Comparison of ENCODE assay signal across 1 cellular context in the genomic region with DNA sequence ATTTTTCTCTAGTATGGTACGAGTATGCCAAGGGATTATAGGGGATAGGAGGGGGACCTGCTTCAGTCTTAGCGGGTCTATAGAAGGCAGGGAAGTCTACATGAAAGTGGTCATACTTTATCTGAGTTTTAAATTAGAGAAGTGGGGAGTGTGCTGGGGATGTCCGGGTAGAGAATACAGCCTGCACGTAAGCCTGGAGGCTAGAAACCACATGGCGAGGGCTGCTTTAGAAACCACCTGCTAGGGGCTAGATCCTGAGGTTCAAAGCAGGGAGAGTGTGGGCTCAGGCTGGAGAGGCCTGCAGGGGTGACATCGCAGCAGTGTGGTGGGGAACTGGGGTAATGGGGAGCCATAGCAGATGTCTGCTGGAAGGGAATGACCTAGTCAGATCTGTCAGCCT.
TF ChIP-seq lines count a peak whose summit lies in the region.

No MANE protein-coding gene starts in this region.

TF ChIP-seq in GM12878, 131 proteins besides CTCF, POLR2A, EP300 and RAD21:
- TF ChIP-seq, protein P1, sequence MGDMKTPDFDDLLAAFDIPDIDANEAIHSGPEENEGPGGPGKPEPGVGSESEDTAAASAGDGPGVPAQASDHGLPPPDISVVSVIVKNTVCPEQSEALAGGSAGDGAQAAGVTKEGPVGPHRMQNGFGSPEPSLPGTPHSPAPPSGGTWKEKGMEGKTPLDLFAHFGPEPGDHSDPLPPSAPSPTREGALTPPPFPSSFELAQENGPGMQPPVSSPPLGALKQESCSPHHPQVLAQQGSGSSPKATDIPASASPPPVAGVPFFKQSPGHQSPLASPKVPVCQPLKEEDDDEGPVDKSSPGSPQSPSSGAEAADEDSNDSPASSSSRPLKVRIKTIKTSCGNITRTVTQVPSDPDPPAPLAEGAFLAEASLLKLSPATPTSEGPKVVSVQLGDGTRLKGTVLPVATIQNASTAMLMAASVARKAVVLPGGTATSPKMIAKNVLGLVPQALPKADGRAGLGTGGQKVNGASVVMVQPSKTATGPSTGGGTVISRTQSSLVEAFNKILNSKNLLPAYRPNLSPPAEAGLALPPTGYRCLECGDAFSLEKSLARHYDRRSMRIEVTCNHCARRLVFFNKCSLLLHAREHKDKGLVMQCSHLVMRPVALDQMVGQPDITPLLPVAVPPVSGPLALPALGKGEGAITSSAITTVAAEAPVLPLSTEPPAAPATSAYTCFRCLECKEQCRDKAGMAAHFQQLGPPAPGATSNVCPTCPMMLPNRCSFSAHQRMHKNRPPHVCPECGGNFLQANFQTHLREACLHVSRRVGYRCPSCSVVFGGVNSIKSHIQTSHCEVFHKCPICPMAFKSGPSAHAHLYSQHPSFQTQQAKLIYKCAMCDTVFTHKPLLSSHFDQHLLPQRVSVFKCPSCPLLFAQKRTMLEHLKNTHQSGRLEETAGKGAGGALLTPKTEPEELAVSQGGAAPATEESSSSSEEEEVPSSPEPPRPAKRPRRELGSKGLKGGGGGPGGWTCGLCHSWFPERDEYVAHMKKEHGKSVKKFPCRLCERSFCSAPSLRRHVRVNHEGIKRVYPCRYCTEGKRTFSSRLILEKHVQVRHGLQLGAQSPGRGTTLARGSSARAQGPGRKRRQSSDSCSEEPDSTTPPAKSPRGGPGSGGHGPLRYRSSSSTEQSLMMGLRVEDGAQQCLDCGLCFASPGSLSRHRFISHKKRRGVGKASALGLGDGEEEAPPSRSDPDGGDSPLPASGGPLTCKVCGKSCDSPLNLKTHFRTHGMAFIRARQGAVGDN (IDR thresholded peaks at IDR 0.05): peak; percentile 86
- peak; percentile 23; the same call in 1 of the 2 replicates for TF ChIP-seq IKZF1 (conservative IDR thresholded peaks at IDR 0.05)
- no peak for TF ChIP-seq EZH2 (IDR thresholded peaks at IDR 0.05; ENCODE audit: borderline replicate concordance, control insufficient read depth, low read depth, low read length)
- no peak for TF ChIP-seq YBX1 (IDR thresholded peaks at IDR 0.05)
- no peak for TF ChIP-seq GABPA (IDR thresholded peaks at IDR 0.05; ENCODE audit: low read depth)
- peak; percentile 47 to 67; a peak in 3 of 4 replicates for TF ChIP-seq IKZF2 (IDR thresholded peaks at IDR 0.05)
- peak; percentile 35; the same call in 1 of the 2 replicates for TF ChIP-seq SMARCA5 (IDR thresholded peaks at IDR 0.05)
- TF ChIP-seq BHLHE40 (IDR thresholded peaks at IDR 0.05; ENCODE audit: borderline replicate concordance in 1 of 2, low read depth in 2 of 2, low read length in 1 of 2): peak; percentile 31 to 45; a peak in 1 of 4 replicates
- no peak for TF ChIP-seq SUZ12 (IDR thresholded peaks at IDR 0.05; ENCODE audit: unreplicated experiment)
- TF ChIP-seq ATF7 (IDR thresholded peaks at IDR 0.05; ENCODE audit: low read depth): peak; percentile 33
- no peak for TF ChIP-seq RB1 (IDR thresholded peaks at IDR 0.05; ENCODE audit: borderline replicate concordance)
- peak; percentile 55 for TF ChIP-seq RUNX3 (IDR thresholded peaks at IDR 0.05; ENCODE audit: low read length)
- no peak for TF ChIP-seq JUND (IDR thresholded peaks at IDR 0.05; ENCODE audit: low read depth, low read length)
- TF ChIP-seq RELA (IDR thresholded peaks at IDR 0.05; ENCODE audit: borderline replicate concordance, partially characterized antibody): no peak
- TF ChIP-seq, protein P2, sequence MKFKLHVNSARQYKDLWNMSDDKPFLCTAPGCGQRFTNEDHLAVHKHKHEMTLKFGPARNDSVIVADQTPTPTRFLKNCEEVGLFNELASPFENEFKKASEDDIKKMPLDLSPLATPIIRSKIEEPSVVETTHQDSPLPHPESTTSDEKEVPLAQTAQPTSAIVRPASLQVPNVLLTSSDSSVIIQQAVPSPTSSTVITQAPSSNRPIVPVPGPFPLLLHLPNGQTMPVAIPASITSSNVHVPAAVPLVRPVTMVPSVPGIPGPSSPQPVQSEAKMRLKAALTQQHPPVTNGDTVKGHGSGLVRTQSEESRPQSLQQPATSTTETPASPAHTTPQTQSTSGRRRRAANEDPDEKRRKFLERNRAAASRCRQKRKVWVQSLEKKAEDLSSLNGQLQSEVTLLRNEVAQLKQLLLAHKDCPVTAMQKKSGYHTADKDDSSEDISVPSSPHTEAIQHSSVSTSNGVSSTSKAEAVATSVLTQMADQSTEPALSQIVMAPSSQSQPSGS (IDR thresholded peaks at IDR 0.05; ENCODE audit: low read length): no peak
- 0 out of 2 replicates have a peak, but pooled peaks have one; percentile 10 for TF ChIP-seq GATAD2B (conservative IDR thresholded peaks at IDR 0.05; ENCODE audit: low read depth)
- TF ChIP-seq CREM (IDR thresholded peaks at IDR 0.05; ENCODE audit: low read depth): no peak
- TF ChIP-seq, protein P3, sequence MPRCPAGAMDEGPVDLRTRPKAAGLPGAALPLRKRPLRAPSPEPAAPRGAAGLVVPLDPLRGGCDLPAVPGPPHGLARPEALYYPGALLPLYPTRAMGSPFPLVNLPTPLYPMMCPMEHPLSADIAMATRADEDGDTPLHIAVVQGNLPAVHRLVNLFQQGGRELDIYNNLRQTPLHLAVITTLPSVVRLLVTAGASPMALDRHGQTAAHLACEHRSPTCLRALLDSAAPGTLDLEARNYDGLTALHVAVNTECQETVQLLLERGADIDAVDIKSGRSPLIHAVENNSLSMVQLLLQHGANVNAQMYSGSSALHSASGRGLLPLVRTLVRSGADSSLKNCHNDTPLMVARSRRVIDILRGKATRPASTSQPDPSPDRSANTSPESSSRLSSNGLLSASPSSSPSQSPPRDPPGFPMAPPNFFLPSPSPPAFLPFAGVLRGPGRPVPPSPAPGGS (IDR thresholded peaks at IDR 0.05; ENCODE audit: borderline replicate concordance, insufficient read depth, low read depth, low read length, poor library complexity, severe bottlenecking): no peak
- TF ChIP-seq CREB1 (IDR thresholded peaks at IDR 0.05; ENCODE audit: low read depth): no peak
- TF ChIP-seq, protein P4, sequence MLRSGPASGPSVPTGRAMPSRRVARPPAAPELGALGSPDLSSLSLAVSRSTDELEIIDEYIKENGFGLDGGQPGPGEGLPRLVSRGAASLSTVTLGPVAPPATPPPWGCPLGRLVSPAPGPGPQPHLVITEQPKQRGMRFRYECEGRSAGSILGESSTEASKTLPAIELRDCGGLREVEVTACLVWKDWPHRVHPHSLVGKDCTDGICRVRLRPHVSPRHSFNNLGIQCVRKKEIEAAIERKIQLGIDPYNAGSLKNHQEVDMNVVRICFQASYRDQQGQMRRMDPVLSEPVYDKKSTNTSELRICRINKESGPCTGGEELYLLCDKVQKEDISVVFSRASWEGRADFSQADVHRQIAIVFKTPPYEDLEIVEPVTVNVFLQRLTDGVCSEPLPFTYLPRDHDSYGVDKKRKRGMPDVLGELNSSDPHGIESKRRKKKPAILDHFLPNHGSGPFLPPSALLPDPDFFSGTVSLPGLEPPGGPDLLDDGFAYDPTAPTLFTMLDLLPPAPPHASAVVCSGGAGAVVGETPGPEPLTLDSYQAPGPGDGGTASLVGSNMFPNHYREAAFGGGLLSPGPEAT (IDR thresholded peaks at IDR 0.05; ENCODE audit: low read depth): peak; percentile 54; the same call in 1 of the 2 replicates
- no peak for TF ChIP-seq WRNIP1 (IDR thresholded peaks at IDR 0.05; ENCODE audit: borderline replicate concordance, low read depth, low read length)
- TF ChIP-seq EED (IDR thresholded peaks at IDR 0.05; ENCODE audit: low read depth): peak; percentile 37; the same call in 1 of the 2 replicates
- TF ChIP-seq BRCA1 (IDR thresholded peaks at IDR 0.05; ENCODE audit: low read depth, low read length): no peak
- TF ChIP-seq NBN (IDR thresholded peaks at IDR 0.05): peak; percentile 69; the same call in 1 of the 2 replicates
- peak; percentile 40; the same call in 1 of the 2 replicates for TF ChIP-seq MXI1 (IDR thresholded peaks at IDR 0.05; ENCODE audit: low read depth, low read length)
- no peak for TF ChIP-seq TARDBP (IDR thresholded peaks at IDR 0.05; ENCODE audit: borderline replicate concordance)
- TF ChIP-seq MTA2 (IDR thresholded peaks at IDR 0.05; ENCODE audit: low read depth): peak; percentile 38; the same call in 1 of the 2 replicates
- TF ChIP-seq SPI1 (IDR thresholded peaks at IDR 0.05; ENCODE audit: borderline replicate concordance, insufficient read depth, low read depth, low read length): peak; percentile 82
- no peak for TF ChIP-seq ZNF207 (IDR thresholded peaks at IDR 0.05; ENCODE audit: borderline replicate concordance)
- TF ChIP-seq HDGF (IDR thresholded peaks at IDR 0.05): 0 out of 2 replicates have a peak, but pooled peaks have one; percentile 24
- TF ChIP-seq TCF12 (IDR thresholded peaks at IDR 0.05; ENCODE audit: low read depth, low read length): peak; percentile 48; the same call in 1 of the 2 replicates
- no peak for TF ChIP-seq KAT2A (conservative IDR thresholded peaks at IDR 0.05; ENCODE audit: control insufficient read depth, low read depth, low read length)
